Comparison of ENCODE assay signal across 16 cellular contexts in genomic region chr13:44004881-44005280, GRCh38.
DNase-seq lines count a peak whose midpoint lies in the region; ATAC-seq, FAIRE-seq and TF ChIP-seq lines count a peak whose summit lies in the region.
"Had no signal": no experiment of that assay in that cellular context is flagged by ENCODE, and none has a peak within 500 bp of the region (broad histone marks: within the 10 kb centered on the region; RNA-seq: fewer than 3 reads in every experiment).

No MANE protein-coding gene starts in this region.

- H3K9me3 Mint-ChIP-seq in naive thymus-derived CD8-positive, alpha-beta T cell: peaks cover 0 to 3% (median 0%) of the 10 kb centered on the region in 9 donors
- H3K9me3 Mint-ChIP-seq: activated CD4-positive, alpha-beta T cell treated with anti-CD3 and anti-CD28 coated beads, Interleukin-2, amount 10 ng/mL, durations not matched to agents 7 days and 5 days; central memory CD8-positive, alpha-beta T cell; type B pancreatic cell had no signal

- H3K36me3 ChIP-seq in IMR-90 (ENCODE audit: control insufficient read depth, insufficient read depth, low read length) (no peaks in the 10 kb centered on the region), keratinocyte (ENCODE audit: control insufficient read depth in 2 of 2, extremely low read depth in 1 of 2, insufficient read depth in 2 of 2, low read length in 2 of 2) (no peaks in the 10 kb centered on the region)

- no peak overlapping the region for H3K4ac ChIP-seq in IMR-90 (ENCODE audit: low read depth, low read length)

- H3K14ac ChIP-seq in IMR-90 (replicated peaks; ENCODE audit: low read depth, low read length): no peak overlapping the region

- H2BK15ac ChIP-seq in IMR-90 (ENCODE audit: low read depth, low read length): no peak overlapping the region

- H3K4me3 ChIP-seq in IMR-90 (ENCODE audit: insufficient read depth, low read depth, low read length) (no peak overlapping the region), cardiac fibroblast (replicated peaks in 1 of 2; ENCODE audit: low read depth in 2 of 2, low read length in 2 of 2) (no peak overlapping the region), keratinocyte (ENCODE audit: control insufficient read depth in 2 of 3, extremely low read depth in 1 of 3, insufficient read depth in 2 of 3, low read depth in 1 of 3, low read length in 3 of 3) (no peak overlapping the region)

- no peaks in the 10 kb centered on the region for H3K4me1 Mint-ChIP-seq in naive thymus-derived CD8-positive, alpha-beta T cell
- H3K4me1 Mint-ChIP-seq: activated CD4-positive, alpha-beta T cell treated with anti-CD3 and anti-CD28 coated beads, Interleukin-2, amount 10 ng/mL, durations not matched to agents 7 days and 5 days; central memory CD8-positive, alpha-beta T cell had no signal

- H3K4me2 ChIP-seq in IMR-90 (ENCODE audit: low read depth, low read length) (no peak overlapping the region), keratinocyte (ENCODE audit: control insufficient read depth, extremely low read depth, insufficient read depth, low read depth, low read length) (no peak overlapping the region)

- H3K23ac ChIP-seq in IMR-90 (ENCODE audit: low read depth, low read length): no peak overlapping the region

- H3K27ac Mint-ChIP-seq in naive thymus-derived CD8-positive, alpha-beta T cell: no peak overlapping the region
- H3K27ac Mint-ChIP-seq: activated CD4-positive, alpha-beta T cell treated with anti-CD3 and anti-CD28 coated beads, Interleukin-2, amount 10 ng/mL, durations not matched to agents 7 days and 5 days; type B pancreatic cell had no signal

- POLR2A ChIA-PET in IMR-90 (lab: Charles Lee; ENCODE audit: unreplicated experiment): no interaction called here
- POLR2A ChIA-PET in naive thymus-derived CD8-positive, alpha-beta T cell (lab: Charles Lee): no interaction called here

- no peak overlapping the region for H4K8ac ChIP-seq in IMR-90 (ENCODE audit: low read depth in 2 of 2, low read length in 2 of 2)

- H3K4me1 ChIP-seq in IMR-90 (ENCODE audit: control insufficient read depth, insufficient read depth, low read length): peaks cover 1% of the 10 kb centered on the region; the same call in 1 of the 2 replicates
- peaks cover 10% of the 10 kb centered on the region for H3K4me1 ChIP-seq in keratinocyte (ENCODE audit: control insufficient read depth, extremely low read depth, insufficient read depth, low read length)

- H3K9me1 ChIP-seq in IMR-90 (ENCODE audit: insufficient read depth, low read length): peaks cover 2% of the 10 kb centered on the region; the same call in 1 of the 2 replicates
- H3K9me1 ChIP-seq in keratinocyte (ENCODE audit: control insufficient read depth, extremely low read depth, insufficient read depth, low read length): no peaks in the 10 kb centered on the region

- H2AFZ ChIP-seq in IMR-90 (replicated peaks; ENCODE audit: low read length, poor library complexity): peak overlapping the region; percentile 64
- H2AFZ ChIP-seq in keratinocyte (ENCODE audit: control insufficient read depth, low read length): no peak overlapping the region

- H2AK5ac ChIP-seq in IMR-90 (ENCODE audit: low read depth, low read length): no peak overlapping the region

- no peak for TF ChIP-seq RAD21 in IMR-90 (IDR thresholded peaks at IDR 0.05; ENCODE audit: low read length)

- no peak for TF ChIP-seq POLR2A in IMR-90 (IDR thresholded peaks at IDR 0.05; ENCODE audit: low read depth, low read length)

- intact Hi-C loops in IMR-90 (cut with micrococcal nuclease): no loop called here

- H3K9ac ChIP-seq in IMR-90 (ENCODE audit: low read depth, low read length) (no peak overlapping the region), keratinocyte (ENCODE audit: control insufficient read depth, extremely low read depth, insufficient read depth, low read length) (no peak overlapping the region)

- DNase-seq in ACHN: peak; percentile 30
- DNase-seq in IMR-90: peak; percentile 80
- DNase-seq in cardiac fibroblast (ENCODE audit: low read depth in 2 of 2): peak; percentile 53 to 70
- no peak for DNase-seq in keratinocyte (ENCODE audit: low read depth, low spot score)
- DNase-seq in NCI-H1930 (lab: John Stamatoyannopoulos, UW): no peak
- no peak for DNase-seq in GM10266 (ENCODE audit: extremely low spot score)
- DNase-seq in naive thymus-derived CD8-positive, alpha-beta T cell: no peak
- DNase-seq: activated CD4-positive, alpha-beta T cell treated with anti-CD3 and anti-CD28 coated beads, Interleukin-2, amount 10 ng/mL, durations not matched to agents 7 days and 5 days; AML-193; left cardiac atrium; NCI-H2107; stimulated activated CD4-positive, alpha-beta T cell treated with anti-CD3 and anti-CD28 coated beads, Interleukin-15, amount 100 ng/mL, for 24 hours; stimulated activated CD8-positive, alpha-beta memory T cell treated with anti-CD3 and anti-CD28 coated beads, Interleukin-4, amount 100 ng/mL, for 48 hours had no signal

- in situ Hi-C loops in ACHN (cut with HindIII; ENCODE audit: low pct_ligation_motif_present, low pct_unique_long_range_greater_than_20kb, low sequenced_read_pairs): no loop called here
- in situ Hi-C loops in IMR-90 (cut with MboI; ENCODE audit: low sequenced_read_pairs): no loop called here

- dilution Hi-C loops in IMR-90 (cut with HindIII; ENCODE audit: low sequenced_read_pairs, unreplicated experiment) (no loop called here), keratinocyte (cut with MboI; ENCODE audit: extremely low pct_ligation_motif_present, low sequenced_read_pairs) (no loop called here)

- no peak overlapping the region for H3K4me3 Mint-ChIP-seq in naive thymus-derived CD8-positive, alpha-beta T cell
- H3K4me3 Mint-ChIP-seq: activated CD4-positive, alpha-beta T cell treated with anti-CD3 and anti-CD28 coated beads, Interleukin-2, amount 10 ng/mL, durations not matched to agents 7 days and 5 days; central memory CD8-positive, alpha-beta T cell; type B pancreatic cell had no signal

- H3K18ac ChIP-seq in IMR-90 (ENCODE audit: low read depth, low read length): no peak overlapping the region

- CTCF ChIA-PET in IMR-90 (lab: Yijun Ruan, JAX): no interaction called here

- H3K27me3 ChIP-seq in IMR-90 (ENCODE audit: control insufficient read depth, insufficient read depth, low read length): peaks cover 2% of the 10 kb centered on the region; the same call in 1 of the 2 replicates
- no peaks in the 10 kb centered on the region for H3K27me3 ChIP-seq in keratinocyte (ENCODE audit: control insufficient read depth, extremely low read depth, insufficient read depth, low read length)

- H3K9me3 ChIP-seq in IMR-90 (ENCODE audit: control insufficient read depth, insufficient read depth, low read length) (peaks cover 2% of the 10 kb centered on the region; the same call in 1 of the 2 replicates), keratinocyte (ENCODE audit: control insufficient read depth, low read depth, low read length) (no peaks in the 10 kb centered on the region)

- H3K79me1 ChIP-seq in IMR-90 (ENCODE audit: low read depth in 1 of 2, low read length in 2 of 2): no peaks in the 10 kb centered on the region

- no peak overlapping the region for H4K5ac ChIP-seq in IMR-90 (ENCODE audit: low read depth, low read length)

- H4K20me1 ChIP-seq in IMR-90 (ENCODE audit: insufficient read depth, low read length) (no peaks in the 10 kb centered on the region), keratinocyte (ENCODE audit: control insufficient read depth, extremely low read depth, insufficient read depth, low read length) (no peaks in the 10 kb centered on the region)

- no peak overlapping the region for H2BK20ac ChIP-seq in IMR-90 (ENCODE audit: low read depth, low read length)

- no peak overlapping the region for H2BK5ac ChIP-seq in IMR-90 (ENCODE audit: low read depth, low read length, poor library complexity, severe bottlenecking)

- no peak overlapping the region for H4K91ac ChIP-seq in IMR-90 (ENCODE audit: insufficient read depth, low read depth, low read length)

- TF ChIP-seq CTCF in IMR-90 (conservative IDR thresholded peaks at IDR 0.05; ENCODE audit: low read depth, low read length) (no peak), cardiac fibroblast (IDR thresholded peaks at IDR 0.05; ENCODE audit: low read depth, low read length) (peak; percentile 5), keratinocyte (optimal IDR thresholded peaks at IDR 0.05 in 1 of 3, IDR thresholded peaks at IDR 0.05 in 1 of 3, conservative IDR thresholded peaks at IDR 0.05 in 1 of 3; ENCODE audit: extremely low read depth in 1 of 3, insufficient read depth in 2 of 3, low read length in 3 of 3) (no peak), GM10266 (IDR thresholded peaks at IDR 0.05; ENCODE audit: control insufficient read depth, insufficient read depth, low read depth, missing control alignments) (no peak)

- peaks cover 0 to 5% (median 0%) of the 10 kb centered on the region in 3 donors for H3K36me3 Mint-ChIP-seq in naive thymus-derived CD8-positive, alpha-beta T cell
- H3K36me3 Mint-ChIP-seq: type B pancreatic cell had no signal

- FAIRE-seq in keratinocyte (lab: Jason Lieb, UNC): peak; percentile 74

- WGBS in IMR-90 (ENCODE audit: extremely low coverage in 2 of 2, insufficient read length in 1 of 2), 2 experiments: 20% methylated on average over 2 of the region's 3 CpGs; no CpG with 5 or more reads in 1 of the 2 experiments

- no peak overlapping the region for H2BK120ac ChIP-seq in IMR-90 (ENCODE audit: low read depth, low read length)

- H3K56ac ChIP-seq in IMR-90 (ENCODE audit: extremely low read depth, insufficient read depth, low read length): no peak overlapping the region

- H3K27ac ChIP-seq in IMR-90 (ENCODE audit: insufficient read depth, low read length): no peak overlapping the region
- no peak overlapping the region for H3K27ac ChIP-seq in keratinocyte (ENCODE audit: control insufficient read depth, insufficient read depth, low read length)

- H2AK9ac ChIP-seq in IMR-90 (replicated peaks; ENCODE audit: low read depth, low read length, poor library complexity): no peak overlapping the region

- BruUV-seq in IMR-90 (replicated peaks; lab: Mats Ljungman, UMichigan): no TSS peak

- H3K79me2 ChIP-seq in keratinocyte (ENCODE audit: control insufficient read depth, insufficient read depth, low read length): no peaks in the 10 kb centered on the region

- ATAC-seq in IMR-90 (ENCODE audit: low read depth): peak; percentile 94
- no peak for ATAC-seq in HG03460 (IDR thresholded peaks at IDR 0.05; ENCODE audit: unreplicated experiment)
- no peak for ATAC-seq in naive thymus-derived CD8-positive, alpha-beta T cell
- ATAC-seq: left cardiac atrium had no signal

- peaks cover 2 to 14% (median 6%) of the 10 kb centered on the region in 5 donors for H3K27me3 Mint-ChIP-seq in naive thymus-derived CD8-positive, alpha-beta T cell

TF ChIP-seq in IMR-90, 13 proteins besides CTCF, POLR2A, EP300 and RAD21:
- TF ChIP-seq SMC3 (IDR thresholded peaks at IDR 0.05; ENCODE audit: low read depth, low read length): no peak
- TF ChIP-seq FOS (IDR thresholded peaks at IDR 0.05; ENCODE audit: low read depth, low read length): peak; percentile 42; the same call in 1 of the 2 replicates
TF ChIP-seq in IMR-90: peak in this region for 1.

Comparison
In these comparisons a context has a peak if more than half of its experiments do, and no peak if none do; other contexts are left out.
1. DNase-seq: peak in ACHN (single experiment), IMR-90 (single experiment) and cardiac fibroblast (2 of 2); none in keratinocyte (single experiment), NCI-H1930 (0 of 2), GM10266 (single experiment) and naive thymus-derived CD8-positive, alpha-beta T cell (0 of 10).